ENCODE assay signal across 1 cellular context in genomic region chr11:65117206-65118096, GRCh38.
TF ChIP-seq lines count a peak whose summit lies in the region.

Gene ZNHIT2, minus strand, starts transcription at chr11:65117701. Its CDS starts 48 bp downstream, at chr11:65117653.

TF ChIP-seq in K562, 482 proteins besides CTCF, POLR2A, EP300 and RAD21 (continued from another document and continues in another):
- TF ChIP-seq STAT6 (CRISPR knock-in tag; IDR thresholded peaks at IDR 0.05) (0 out of 2 replicates have a peak, but pooled peaks have one; percentile 29), KLF1 (tag; IDR thresholded peaks at IDR 0.05) (peak; percentile 63), ZNF668 (CRISPR knock-in tag; IDR thresholded peaks at IDR 0.05) (no peak), ZNF717 (CRISPR knock-in tag; IDR thresholded peaks at IDR 0.05) (no peak), EWSR1 (IDR thresholded peaks at IDR 0.05; ENCODE audit: borderline replicate concordance, low read depth, partially characterized antibody) (no peak), KLF16 (IDR thresholded peaks at IDR 0.05) (peak; percentile 57; the same call in 1 of the 2 replicates), SNAPC5 (CRISPR knock-in tag; IDR thresholded peaks at IDR 0.05) (no peak), TFE3 (CRISPR knock-in tag; IDR thresholded peaks at IDR 0.05) (no peak), GTF3C2 (IDR thresholded peaks at IDR 0.05; ENCODE audit: borderline replicate concordance, extremely low read depth, insufficient read length) (no peak), IRF9 (tag; IDR thresholded peaks at IDR 0.05) (0 out of 2 replicates have a peak, but pooled peaks have one; percentile 53), KLF10 (CRISPR knock-in tag; IDR thresholded peaks at IDR 0.05) (no peak), CBX3 (IDR thresholded peaks at IDR 0.05; ENCODE audit: borderline replicate concordance in 1 of 2, low read length in 2 of 2) (no peak), TEAD1 (CRISPR knock-in tag; IDR thresholded peaks at IDR 0.05) (peak; percentile 5 to 81; a peak in 2 of 4 replicates), ZNF175 (CRISPR knock-in tag; IDR thresholded peaks at IDR 0.05; ENCODE audit: low read depth) (no peak), CUX1 (CRISPR knock-in tag; IDR thresholded peaks at IDR 0.05) (no peak), XRCC3 (IDR thresholded peaks at IDR 0.05) (no peak), NELFE (IDR thresholded peaks at IDR 0.05; ENCODE audit: insufficient read depth, insufficient read length) (no peak), TSHZ1 (CRISPR knock-in tag; IDR thresholded peaks at IDR 0.05) (no peak), ZNF282 (CRISPR knock-in tag; IDR thresholded peaks at IDR 0.05) (peak; percentile 89), CREB1 (IDR thresholded peaks at IDR 0.05) (peak; percentile 91), CREB1 (CRISPR knock-in tag; IDR thresholded peaks at IDR 0.05) (peak; percentile 91; the same call in 1 of the 2 replicates), ZNF589 (CRISPR knock-in tag; IDR thresholded peaks at IDR 0.05; ENCODE audit: low read depth) (no peak), BDP1 (IDR thresholded peaks at IDR 0.05; ENCODE audit: insufficient read depth, insufficient read length) (no peak), ADNP (tag; IDR thresholded peaks at IDR 0.05) (no peak), ZBTB49 (CRISPR knock-in tag; IDR thresholded peaks at IDR 0.05; ENCODE audit: borderline replicate concordance) (no peak), TFAP4 (CRISPR knock-in tag; IDR thresholded peaks at IDR 0.05; ENCODE audit: borderline replicate concordance) (peak; percentile 87; the same call in 1 of the 2 replicates), UBTF (IDR thresholded peaks at IDR 0.05; ENCODE audit: borderline replicate concordance in 1 of 2, low read depth in 2 of 2, low read length in 2 of 2) (peak; percentile 100), ZNF41 (CRISPR knock-in tag; conservative IDR thresholded peaks at IDR 0.05) (no peak), ELF4 (CRISPR knock-in tag; IDR thresholded peaks at IDR 0.05) (no peak), POLR2AphosphoS5 (IDR thresholded peaks at IDR 0.05; ENCODE audit: control insufficient read depth, insufficient read depth, low read depth, low read length) (peak; percentile 98), PCBP2 (IDR thresholded peaks at IDR 0.05; ENCODE audit: low read depth, low read length, poor library complexity, severe bottlenecking) (no peak)
